In the genomic region with DNA sequence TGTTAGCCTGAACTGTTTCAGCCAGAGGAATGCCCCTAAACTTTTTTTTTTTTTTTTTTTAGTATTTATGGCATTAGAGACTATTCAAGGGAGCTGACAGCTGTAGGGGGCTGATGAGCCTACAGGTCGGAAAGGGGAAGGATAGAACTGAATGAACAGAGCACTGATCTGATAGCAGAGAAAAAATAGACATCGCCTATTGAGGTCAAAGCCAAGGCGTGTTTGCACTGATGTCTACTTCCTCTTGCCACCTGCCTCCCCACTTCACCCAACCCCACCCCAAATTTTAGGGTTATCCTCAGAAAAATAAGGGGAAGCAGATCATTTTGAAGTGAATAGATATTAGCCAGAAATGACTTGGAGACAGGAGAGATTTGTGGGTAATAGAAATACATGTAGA, we compare ENCODE assay signal across 16 cellular contexts. TPM values are rescaled to one million over a fixed set of nuclear protein-coding genes. Genes with fewer than 3 reads are reported as not detected.
DNase-seq lines count a peak whose midpoint lies in the region; ATAC-seq, FAIRE-seq and TF ChIP-seq lines count a peak whose summit lies in the region.
"Had no signal": no experiment of that assay in that cellular context is flagged by ENCODE, and none has a peak within 500 bp of the region (broad histone marks: within the 10 kb centered on the region; RNA-seq: fewer than 3 reads in every experiment).

No MANE protein-coding gene starts in this region.

- FAIRE-seq in GM12892 (lab: Jason Lieb, UNC), result peak; percentile 90
- FAIRE-seq in H54 (lab: Jason Lieb, UNC), result no peak

- H3K27me3 Mint-ChIP-seq in activated CD8-positive, alpha-beta memory T cell treated with anti-CD3 and anti-CD28 coated beads, Interleukin-2, amount 10 ng/mL, durations not matched to agents 7 days and 5 days, result no peaks in the 10 kb centered on the region
- H3K27me3 Mint-ChIP-seq: CD4-positive, CD25-positive, alpha-beta regulatory T cell; T-cell had no signal

- peak; percentile 20 for ATAC-seq in GM21825 (IDR thresholded peaks at IDR 0.05; ENCODE audit: unreplicated experiment)
- ATAC-seq in stimulated activated naive CD8-positive, alpha-beta T cell treated with anti-CD3 and anti-CD28 coated beads, Interleukin-15, Interleukin-2, amounts not matched to agents 100 U/mL and 50 U/mL, for 24 hours, result no peak
- ATAC-seq in activated CD8-positive, alpha-beta memory T cell treated with anti-CD3 and anti-CD28 coated beads, Interleukin-2, amount 10 ng/mL, durations not matched to agents 7 days and 5 days, result no peak
- ATAC-seq: activated T-cell treated with anti-CD3 and anti-CD28 coated beads, Interleukin-2, amount 50 U/mL, for 72 hours; lower lobe of right lung; T-cell had no signal

- H3K4me1 Mint-ChIP-seq in activated CD8-positive, alpha-beta memory T cell treated with anti-CD3 and anti-CD28 coated beads, Interleukin-2, amount 10 ng/mL, durations not matched to agents 7 days and 5 days, result peaks cover 27% of the 10 kb centered on the region

- CTCF ChIA-PET in activated CD8-positive, alpha-beta memory T cell treated with anti-CD3 and anti-CD28 coated beads, Interleukin-2, amount 10 ng/mL, durations not matched to agents 7 days and 5 days (lab: Charles Lee), result interaction anchor here (0.7 to 1.6 kb wide), 2 partner anchors 9 to 26 kb away, joined by 4 to 7 read pairs; no protein-coding TSS in a partner anchor

- no peak for TF ChIP-seq POLR2A in GM12892 (IDR thresholded peaks at IDR 0.05; ENCODE audit: low read depth, low read length)
- TF ChIP-seq POLR2A in H54 (IDR thresholded peaks at IDR 0.05; ENCODE audit: low read depth, low read length), result no peak

- peaks cover 3% of the 10 kb centered on the region for H3K36me3 Mint-ChIP-seq in activated CD8-positive, alpha-beta memory T cell treated with anti-CD3 and anti-CD28 coated beads, Interleukin-2, amount 10 ng/mL, durations not matched to agents 7 days and 5 days
- H3K36me3 Mint-ChIP-seq: CD4-positive, CD25-positive, alpha-beta regulatory T cell; T-cell had no signal

- no peak overlapping the region for H3K4me3 Mint-ChIP-seq in activated CD8-positive, alpha-beta memory T cell treated with anti-CD3 and anti-CD28 coated beads, Interleukin-2, amount 10 ng/mL, durations not matched to agents 7 days and 5 days
- H3K4me3 Mint-ChIP-seq: activated T-cell treated with anti-CD3 and anti-CD28 coated beads, Interleukin-2, amount 50 U/mL, for 72 hours; H9; T-cell had no signal

- no peak overlapping the region for H3K4me3 ChIP-seq in Jurkat, Clone E6-1 (ENCODE audit: low read length)
- H3K4me3 ChIP-seq: ascending aorta, lower lobe of right lung had no signal

- H3K27ac Mint-ChIP-seq in activated CD8-positive, alpha-beta memory T cell treated with anti-CD3 and anti-CD28 coated beads, Interleukin-2, amount 10 ng/mL, durations not matched to agents 7 days and 5 days, result no peak overlapping the region
- H3K27ac Mint-ChIP-seq: activated T-cell treated with anti-CD3 and anti-CD28 coated beads, Interleukin-2, amount 50 U/mL, for 72 hours; H9 had no signal

- H3K9me3 Mint-ChIP-seq in activated CD8-positive, alpha-beta memory T cell treated with anti-CD3 and anti-CD28 coated beads, Interleukin-2, amount 10 ng/mL, durations not matched to agents 7 days and 5 days (ENCODE audit: low read depth), result no peaks in the 10 kb centered on the region
- H3K9me3 Mint-ChIP-seq: activated T-cell treated with anti-CD3 and anti-CD28 coated beads, Interleukin-2, amount 50 U/mL, for 72 hours; H9; T-cell had no signal

- DNase-seq in GM12892 (ENCODE audit: insufficient read length), result no peak
- peak; percentile 35 for DNase-seq in Jurkat, Clone E6-1 (ENCODE audit: low read depth, low spot score)
- peak; percentile 42 for DNase-seq in germinal center (ENCODE audit: low spot score)
- DNase-seq in H54 (ENCODE audit: insufficient read length, low spot score), result no peak
- no peak for DNase-seq in stimulated activated CD4-positive, alpha-beta T cell treated with anti-CD3 and anti-CD28 coated beads, Interleukin-4, amount 100 ng/mL, for 1 hour
- DNase-seq in stimulated activated naive CD8-positive, alpha-beta T cell treated with anti-CD3 and anti-CD28 coated beads, Interleukin-15, Interleukin-2, amounts not matched to agents 100 U/mL and 50 U/mL, for 24 hours, result no peak
- no peak for DNase-seq in activated CD8-positive, alpha-beta memory T cell treated with anti-CD3 and anti-CD28 coated beads, Interleukin-2, amount 10 ng/mL, durations not matched to agents 7 days and 5 days
- DNase-seq: activated CD4-positive, alpha-beta T cell treated with anti-CD3 and anti-CD28 coated beads for 4 hours; activated T-cell treated with anti-CD3 and anti-CD28 coated beads, Interleukin-2, amount 50 U/mL, for 72 hours; dermis blood vessel endothelial cell; H9; lower lobe of right lung; T-cell had no signal

RNA-seq across cellular contexts. Expression of a gene that starts 3.0 kb away (rescaled TPM):
- polyA plus RNA-seq in GM12892 (2012; ENCODE audit: missing spikeins), result 45.9 TPM
- 3.0 TPM for polyA plus RNA-seq in Jurkat, Clone E6-1 (2012; ENCODE audit: insufficient read depth, insufficient read length)
- 10 to 100 TPM; 14.1 to 15.1 TPM for total RNA-seq in activated CD8-positive, alpha-beta memory T cell treated with anti-CD3 and anti-CD28 coated beads, Interleukin-2, amount 10 ng/mL, durations not matched to agents 7 days and 5 days

Comparison
In these comparisons a context has a peak if more than half of its experiments do, and no peak if none do; other contexts are left out.
1. DNase-seq: peak in Jurkat, Clone E6-1 (single experiment) and germinal center (single experiment); none in GM12892 (single experiment), H54 (single experiment), stimulated activated CD4-positive, alpha-beta T cell treated with anti-CD3 and anti-CD28 coated beads, Interleukin-4, amount 100 ng/mL, for 1 hour (single experiment), stimulated activated naive CD8-positive, alpha-beta T cell treated with anti-CD3 and anti-CD28 coated beads, Interleukin-15, Interleukin-2, amounts not matched to agents 100 U/mL and 50 U/mL, for 24 hours (single experiment) and activated CD8-positive, alpha-beta memory T cell treated with anti-CD3 and anti-CD28 coated beads, Interleukin-2, amount 10 ng/mL, durations not matched to agents 7 days and 5 days (single experiment).